In genomic region chr21:29208666-29209059, GRCh38 we compare ENCODE assay signal across 10 cellular contexts.
DNase-seq lines count a peak whose midpoint lies in the region; ATAC-seq and TF ChIP-seq lines count a peak whose summit lies in the region.
"Had no signal": no experiment of that assay in that cellular context is flagged by ENCODE, and none has a peak within 500 bp of the region (broad histone marks: within the 10 kb centered on the region; RNA-seq: fewer than 3 reads in every experiment).

No MANE protein-coding gene starts in this region.

- no peaks in the 10 kb centered on the region for H3K36me3 Mint-ChIP-seq in activated CD4-positive, alpha-beta T cell treated with anti-CD3 and anti-CD28 coated beads, Interleukin-2, amount 10 ng/mL, durations not matched to agents 7 days and 5 days (ENCODE audit: low read depth)
- H3K36me3 Mint-ChIP-seq in T-helper 2 cell treated with Interferon-gamma antibody and Interleukin-4, amounts not matched to agents 5 μg/mL and 100 μg/mL, for 36 hours (ENCODE audit: low read depth), result no peaks in the 10 kb centered on the region

- H2AFZ ChIP-seq in OCI-LY7 (ENCODE audit: low read length), result peak overlapping the region; percentile 69
- H2AFZ ChIP-seq in osteoblast (ENCODE audit: low read length), result no peak overlapping the region

- no peaks in the 10 kb centered on the region for H3K27me3 ChIP-seq in osteoblast (ENCODE audit: insufficient read depth, low read length)

- DNase-seq in EL (peak; percentile 89), OCI-LY7 (ENCODE audit: low spot score) (no peak), epithelial cell of esophagus (ENCODE audit: low read depth) (peak; percentile 27), osteoblast (ENCODE audit: insufficient read length, low spot score, missing footprints) (peak; percentile 56), mucosa of descending colon (no peak), activated gamma-delta T cell treated with Interleukin-2 at 50 U/mL for 16 hours (no peak)
- no peak for DNase-seq in activated CD4-positive, alpha-beta T cell treated with anti-CD3 and anti-CD28 coated beads, Interleukin-2, amount 10 ng/mL, durations not matched to agents 7 days and 5 days
- no peak for DNase-seq in T-helper 2 cell treated with Interferon-gamma antibody and Interleukin-4, amounts not matched to agents 5 μg/mL and 100 μg/mL, for 36 hours (ENCODE audit: low spot score)
- DNase-seq: left colon had no signal

- no peak for ATAC-seq in mucosa of descending colon
- ATAC-seq: left colon had no signal

- H3K79me2 ChIP-seq in OCI-LY7 (ENCODE audit: insufficient read depth, low read depth, low read length) (no peaks in the 10 kb centered on the region), osteoblast (ENCODE audit: insufficient read depth, low read length) (no peaks in the 10 kb centered on the region)

- H3K4me2 ChIP-seq in OCI-LY7 (ENCODE audit: low read length) (peak overlapping the region; percentile 37), osteoblast (ENCODE audit: insufficient read depth, low read length) (peak overlapping the region; percentile 32)

- H4K20me1 ChIP-seq in OCI-LY7 (ENCODE audit: insufficient read depth, low read length) (no peaks in the 10 kb centered on the region), osteoblast (ENCODE audit: insufficient read depth, low read length) (no peaks in the 10 kb centered on the region)

- H3K27ac ChIP-seq in OCI-LY7 (ENCODE audit: low read depth, low read length, poor library complexity, severe bottlenecking), result no peak overlapping the region
- H3K27ac ChIP-seq in osteoblast (ENCODE audit: low read depth, low read length), result peak overlapping the region; percentile 93
- H3K27ac ChIP-seq: VCaP had no signal

- H3K4me3 ChIP-seq in OCI-LY7 (ENCODE audit: low read depth, low read length, poor library complexity, severe bottlenecking), result no peak overlapping the region
- H3K4me3 ChIP-seq in epithelial cell of esophagus (ENCODE audit: low read length), result no peak overlapping the region
- H3K4me3 ChIP-seq in osteoblast (ENCODE audit: insufficient read depth, low read length), result no peak overlapping the region
- no peak overlapping the region for H3K4me3 ChIP-seq in mucosa of descending colon

- POLR2A ChIA-PET in OCI-LY7 (lab: Charles Lee), result interaction anchor here (0.6 to 1.4 kb wide), 5 partner anchors 38 to 512 kb away, joined by 3 to 5 read pairs (median 3); no protein-coding TSS in a partner anchor
- POLR2A ChIA-PET in activated CD4-positive, alpha-beta T cell treated with anti-CD3 and anti-CD28 coated beads, Interleukin-2, amount 10 ng/mL, durations not matched to agents 7 days and 5 days (lab: Charles Lee), result interaction anchor here (0.6 to 1.1 kb wide), 2 partner anchors 25 to 82 kb away, joined by 3 to 5 read pairs; no protein-coding TSS in a partner anchor

- TF ChIP-seq CTCF in OCI-LY7 (conservative IDR thresholded peaks at IDR 0.05; ENCODE audit: low read length) (no peak), epithelial cell of esophagus (IDR thresholded peaks at IDR 0.05; ENCODE audit: insufficient read depth, low read depth, low read length, missing control alignments) (no peak), osteoblast (IDR thresholded peaks at IDR 0.05; ENCODE audit: extremely low read depth, low read depth, low read length) (no peak), mucosa of descending colon (IDR thresholded peaks at IDR 0.05) (no peak)

- H3K4me1 ChIP-seq in OCI-LY7 (ENCODE audit: insufficient read depth, low read length, poor library complexity, severe bottlenecking), result peaks cover 11% of the 10 kb centered on the region
- peaks cover 23% of the 10 kb centered on the region for H3K4me1 ChIP-seq in osteoblast (ENCODE audit: insufficient read depth, low read length)
- no peaks in the 10 kb centered on the region for H3K4me1 ChIP-seq in mucosa of descending colon (ENCODE audit: low read depth)

- H3K27me3 Mint-ChIP-seq in activated CD4-positive, alpha-beta T cell treated with anti-CD3 and anti-CD28 coated beads, Interleukin-2, amount 10 ng/mL, durations not matched to agents 7 days and 5 days, result no peaks in the 10 kb centered on the region
- no peaks in the 10 kb centered on the region for H3K27me3 Mint-ChIP-seq in T-helper 2 cell treated with Interferon-gamma antibody and Interleukin-4, amounts not matched to agents 5 μg/mL and 100 μg/mL, for 36 hours (ENCODE audit: low read depth)

- H3K9me3 ChIP-seq in OCI-LY7 (ENCODE audit: low read length) (no peaks in the 10 kb centered on the region), osteoblast (ENCODE audit: low read depth, low read length) (no peaks in the 10 kb centered on the region), mucosa of descending colon (no peaks in the 10 kb centered on the region)

- H3K4me1 Mint-ChIP-seq in activated CD4-positive, alpha-beta T cell treated with anti-CD3 and anti-CD28 coated beads, Interleukin-2, amount 10 ng/mL, durations not matched to agents 7 days and 5 days, result peaks cover 3% of the 10 kb centered on the region
- H3K4me1 Mint-ChIP-seq in T-helper 2 cell treated with Interferon-gamma antibody and Interleukin-4, amounts not matched to agents 5 μg/mL and 100 μg/mL, for 36 hours (ENCODE audit: low read depth), result peaks cover 4% of the 10 kb centered on the region

- CTCF ChIA-PET in OCI-LY7 (lab: Charles Lee; ENCODE audit: unreplicated experiment), result no interaction called here
- CTCF ChIA-PET in activated CD4-positive, alpha-beta T cell treated with anti-CD3 and anti-CD28 coated beads, Interleukin-2, amount 10 ng/mL, durations not matched to agents 7 days and 5 days (lab: Charles Lee), result no interaction called here

- H3K36me3 ChIP-seq in OCI-LY7 (ENCODE audit: insufficient read depth, low read length), result no peaks in the 10 kb centered on the region
- no peaks in the 10 kb centered on the region for H3K36me3 ChIP-seq in osteoblast (ENCODE audit: insufficient read depth, low read length)
- no peaks in the 10 kb centered on the region for H3K36me3 ChIP-seq in mucosa of descending colon (ENCODE audit: low read depth)

- H3K9me3 Mint-ChIP-seq in activated CD4-positive, alpha-beta T cell treated with anti-CD3 and anti-CD28 coated beads, Interleukin-2, amount 10 ng/mL, durations not matched to agents 7 days and 5 days, result peaks cover 4% of the 10 kb centered on the region
- H3K9me3 Mint-ChIP-seq in T-helper 2 cell treated with Interferon-gamma antibody and Interleukin-4, amounts not matched to agents 5 μg/mL and 100 μg/mL, for 36 hours, result peaks cover 4% of the 10 kb centered on the region

- H3K4me3 Mint-ChIP-seq in activated CD4-positive, alpha-beta T cell treated with anti-CD3 and anti-CD28 coated beads, Interleukin-2, amount 10 ng/mL, durations not matched to agents 7 days and 5 days, result no peak overlapping the region
- H3K4me3 Mint-ChIP-seq in T-helper 2 cell treated with Interferon-gamma antibody and Interleukin-4, amounts not matched to agents 5 μg/mL and 100 μg/mL, for 36 hours, result no peak overlapping the region

- H3K9me2 ChIP-seq in OCI-LY7 (ENCODE audit: insufficient read depth, low read length), result no peaks in the 10 kb centered on the region

- no TSS peak for BruUV-seq in OCI-LY7 (replicated peaks; lab: Mats Ljungman, UMichigan)

- intact Hi-C loops in OCI-LY7 (cut with micrococcal nuclease; ENCODE audit: unreplicated experiment), result no loop called here
- intact Hi-C loops in mucosa of descending colon (cut with DNase I, micrococcal nuclease), result no loop called here

- H3K27ac Mint-ChIP-seq in activated CD4-positive, alpha-beta T cell treated with anti-CD3 and anti-CD28 coated beads, Interleukin-2, amount 10 ng/mL, durations not matched to agents 7 days and 5 days, result no peak overlapping the region
- H3K27ac Mint-ChIP-seq in T-helper 2 cell treated with Interferon-gamma antibody and Interleukin-4, amounts not matched to agents 5 μg/mL and 100 μg/mL, for 36 hours, result no peak overlapping the region

Comparison
In these comparisons a context has a peak if more than half of its experiments do, and no peak if none do; other contexts are left out.
1. DNase-seq: peak in EL (single experiment), epithelial cell of esophagus (single experiment) and osteoblast (single experiment); none in OCI-LY7 (single experiment), mucosa of descending colon (0 of 3), activated CD4-positive, alpha-beta T cell treated with anti-CD3 and anti-CD28 coated beads, Interleukin-2, amount 10 ng/mL, durations not matched to agents 7 days and 5 days (single experiment), T-helper 2 cell treated with Interferon-gamma antibody and Interleukin-4, amounts not matched to agents 5 μg/mL and 100 μg/mL, for 36 hours (single experiment) and activated gamma-delta T cell treated with Interleukin-2 at 50 U/mL for 16 hours (single experiment).